Comparison of ENCODE assay signal across 12 cellular contexts in the genomic region with DNA sequence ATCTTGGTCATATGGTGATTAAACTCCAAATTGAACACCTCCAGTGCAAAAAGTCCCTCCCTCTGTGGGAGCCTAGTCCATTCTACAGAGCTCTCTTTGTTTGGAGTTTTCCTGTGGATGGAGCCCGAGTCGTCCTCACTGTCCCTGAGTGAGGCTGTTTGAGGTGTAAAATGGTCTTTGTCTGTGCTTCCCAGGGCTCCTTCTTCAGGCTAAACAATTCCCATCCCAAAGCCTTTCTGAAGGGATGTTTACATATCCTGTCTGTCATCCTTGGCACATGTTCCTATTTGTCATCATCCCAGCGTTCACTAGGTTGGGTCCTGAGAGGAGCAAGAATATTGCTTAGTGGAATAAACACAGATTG.
DNase-seq lines count a peak whose midpoint lies in the region; ATAC-seq, FAIRE-seq and TF ChIP-seq lines count a peak whose summit lies in the region.
"Had no signal": no experiment of that assay in that cellular context is flagged by ENCODE, and none has a peak within 500 bp of the region (broad histone marks: within the 10 kb centered on the region; RNA-seq: fewer than 3 reads in every experiment).

No MANE protein-coding gene starts in this region.

- FAIRE-seq in endothelial cell of umbilical vein (lab: Jason Lieb, UNC): peak; percentile 97
- FAIRE-seq in pancreas (lab: Jason Lieb, UNC): no peak

- ATAC-seq in HCT116: peak; percentile 59
- ATAC-seq in Panc1: peak; percentile 72
- peak in 3 of 4 donors; percentile 7 to 34 (median 17) for ATAC-seq in pancreas
- no peak for ATAC-seq in HG03442 (IDR thresholded peaks at IDR 0.05; ENCODE audit: unreplicated experiment)
- ATAC-seq: lower lobe of right lung had no signal

- H3K9me3 ChIP-seq in HCT116 (ENCODE audit: control insufficient read depth in 1 of 2, insufficient read depth in 1 of 2, low read depth in 1 of 2, low read length in 2 of 2) (no peaks in the 10 kb centered on the region), Panc1 (ENCODE audit: control insufficient read depth, insufficient read depth, low read depth, low read length) (no peaks in the 10 kb centered on the region), endothelial cell of umbilical vein (replicated peaks; ENCODE audit: control insufficient read depth, insufficient read depth, low read length) (no peaks in the 10 kb centered on the region), pancreas (no peaks in the 10 kb centered on the region), A673 (ENCODE audit: low read depth, low read length, poor library complexity, severe bottlenecking) (no peaks in the 10 kb centered on the region)
- H3K9me3 ChIP-seq: lower lobe of right lung had no signal

- H3K36me3 ChIP-seq in HCT116 (ENCODE audit: control insufficient read depth in 1 of 2, insufficient read depth in 2 of 2, low read length in 2 of 2) (no peaks in the 10 kb centered on the region), Panc1 (ENCODE audit: control insufficient read depth, insufficient read depth, low read length) (no peaks in the 10 kb centered on the region), endothelial cell of umbilical vein (ENCODE audit: control insufficient read depth in 2 of 2, extremely low read depth in 1 of 2, insufficient read depth in 2 of 2, low read length in 2 of 2) (no peaks in the 10 kb centered on the region), pancreas (peaks cover 0 to 4% (median 0%) of the 10 kb centered on the region in 3 donors), A673 (ENCODE audit: insufficient read depth, low read length, poor library complexity, severe bottlenecking) (no peaks in the 10 kb centered on the region)
- H3K36me3 ChIP-seq: lower lobe of right lung had no signal

- H3K27ac ChIP-seq in HCT116 (ENCODE audit: low read depth, low read length): no peak overlapping the region
- H3K27ac ChIP-seq in Panc1 (ENCODE audit: low read length): no peak overlapping the region
- peak overlapping the region; percentile 91 for H3K27ac ChIP-seq in endothelial cell of umbilical vein (ENCODE audit: insufficient read depth, low read depth, low read length)
- no peak overlapping the region for H3K27ac ChIP-seq in pancreas
- no peak overlapping the region for H3K27ac ChIP-seq in A673 (ENCODE audit: low read depth, low read length, poor library complexity, severe bottlenecking)
- H3K27ac ChIP-seq: lower lobe of right lung had no signal

- POLR2A ChIA-PET in HCT116 (lab: Charles Lee) (no interaction called here), Panc1 (lab: Charles Lee) (no interaction called here), endothelial cell of umbilical vein (lab: Charles Lee) (no interaction called here), A673 (lab: Charles Lee; ENCODE audit: low non-redundant PET) (no interaction called here)

- H3K9ac ChIP-seq in HCT116 (ENCODE audit: low read length) (no peak overlapping the region), endothelial cell of umbilical vein (replicated peaks; ENCODE audit: extremely low read depth, insufficient read depth, low read length) (peak overlapping the region; percentile 35)

- H3K79me2 ChIP-seq in HCT116 (ENCODE audit: insufficient read depth, low read length): no peaks in the 10 kb centered on the region
- H3K79me2 ChIP-seq in endothelial cell of umbilical vein (ENCODE audit: control insufficient read depth, insufficient read depth, low read length): no peaks in the 10 kb centered on the region

- BruUV-seq in HCT116 (replicated peaks; lab: Mats Ljungman, UMichigan): no TSS peak
- no TSS peak for BruUV-seq in Panc1 (replicated peaks; lab: Mats Ljungman, UMichigan)
- TSS peak; percentile 82 for BruUV-seq in endothelial cell of umbilical vein (replicated peaks; lab: Mats Ljungman, UMichigan)
- BruUV-seq in A673 (replicated peaks; lab: Mats Ljungman, UMichigan): no TSS peak

- RAD21 ChIA-PET in HCT116 (lab: Charles Lee; ENCODE audit: low non-redundant PET in 1 of 2, low total read pairs in 2 of 2, uncharacterized antibody in 2 of 2, unreplicated experiment in 2 of 2): no interaction called here

- H3K4me3 ChIP-seq in HCT116 (replicated peaks in 1 of 2; ENCODE audit: low read depth in 1 of 2, low read length in 2 of 2): no peak overlapping the region
- H3K4me3 ChIP-seq in Panc1 (ENCODE audit: low read depth in 2 of 2, low read length in 2 of 2): no peak overlapping the region
- no peak overlapping the region for H3K4me3 ChIP-seq in endothelial cell of umbilical vein (replicated peaks in 1 of 3; ENCODE audit: insufficient read depth in 1 of 3, low read depth in 1 of 3, low read length in 3 of 3)
- H3K4me3 ChIP-seq in pancreas: no peak overlapping the region
- H3K4me3 ChIP-seq in A673 (ENCODE audit: low read depth, low read length, poor library complexity, severe bottlenecking): no peak overlapping the region
- H3K4me3 ChIP-seq: lower lobe of right lung, skin epidermis had no signal

- CTCF ChIA-PET in HCT116 (lab: Charles Lee): no interaction called here
- CTCF ChIA-PET in Panc1 (lab: Charles Lee): no interaction called here
- CTCF ChIA-PET in endothelial cell of umbilical vein (lab: Charles Lee): interaction anchor here (1.0 to 2.9 kb wide), 4 partner anchors 67 to 142 kb away, joined by 3 to 13 read pairs (median 8); a partner anchor contains a TSS
- CTCF ChIA-PET in A673 (lab: Charles Lee): no interaction called here

- peak overlapping the region; percentile 42 for H3K4me2 ChIP-seq in HCT116 (ENCODE audit: low read length)
- H3K4me2 ChIP-seq in endothelial cell of umbilical vein (ENCODE audit: insufficient read depth, low read length): peak overlapping the region; percentile 63

- H4K20me1 ChIP-seq in HCT116 (ENCODE audit: insufficient read depth) (no peaks in the 10 kb centered on the region), endothelial cell of umbilical vein (replicated peaks; ENCODE audit: control insufficient read depth, extremely low read depth, insufficient read depth, low read length) (no peaks in the 10 kb centered on the region)

- no peaks in the 10 kb centered on the region for H3K9me2 ChIP-seq in HCT116 (ENCODE audit: insufficient read depth)

- no peaks in the 10 kb centered on the region for H3K27me3 ChIP-seq in HCT116 (ENCODE audit: insufficient read depth, low read length)
- no peaks in the 10 kb centered on the region for H3K27me3 ChIP-seq in Panc1 (ENCODE audit: control insufficient read depth, insufficient read depth, low read length)
- H3K27me3 ChIP-seq in endothelial cell of umbilical vein (ENCODE audit: control insufficient read depth in 2 of 2, insufficient read depth in 2 of 2, low read length in 2 of 2): no peaks in the 10 kb centered on the region
- H3K27me3 ChIP-seq in pancreas: no peaks in the 10 kb centered on the region
- no peaks in the 10 kb centered on the region for H3K27me3 ChIP-seq in A673 (replicated peaks; ENCODE audit: insufficient read depth, low read depth, low read length, poor library complexity)

- TF ChIP-seq RAD21 in HCT116 (IDR thresholded peaks at IDR 0.05; ENCODE audit: low read depth): no peak

- in situ Hi-C loops in Panc1 (cut with HindIII; ENCODE audit: low pct_unique_long_range_greater_than_20kb, low sequenced_read_pairs): no loop called here

- TF ChIP-seq POLR2A in HCT116 (IDR thresholded peaks at IDR 0.05; ENCODE audit: borderline replicate concordance, extremely low read depth, insufficient read depth, insufficient read length) (no peak), endothelial cell of umbilical vein (IDR thresholded peaks at IDR 0.05; ENCODE audit: low read depth, low read length) (peak; percentile 26)

- 59 to 64% methylated on average over 3 of the region's 3 CpGs for WGBS in pancreas, 2 donors

- H3K4me1 ChIP-seq in HCT116 (ENCODE audit: control insufficient read depth in 1 of 2, insufficient read depth in 2 of 2, low read length in 2 of 2): peaks cover 6 to 27% of the 10 kb centered on the region in 2 experiments
- no peaks in the 10 kb centered on the region for H3K4me1 ChIP-seq in Panc1 (ENCODE audit: control insufficient read depth, insufficient read depth, low read length)
- peaks cover 69% of the 10 kb centered on the region for H3K4me1 ChIP-seq in endothelial cell of umbilical vein (ENCODE audit: control insufficient read depth, extremely low read depth, insufficient read depth, low read length)
- no peaks in the 10 kb centered on the region for H3K4me1 ChIP-seq in pancreas
- H3K4me1 ChIP-seq in A673 (ENCODE audit: insufficient read depth, low read length, poor library complexity, severe bottlenecking): no peaks in the 10 kb centered on the region
- H3K4me1 ChIP-seq: lower lobe of right lung had no signal

- H3K9me1 ChIP-seq in endothelial cell of umbilical vein (replicated peaks; ENCODE audit: control insufficient read depth, extremely low read depth, insufficient read depth, low read length): no peaks in the 10 kb centered on the region

- DNase-seq in HCT116 (ENCODE audit: low read depth, low spot score) (no peak), Panc1 (ENCODE audit: low read depth, low spot score) (peak; percentile 81), endothelial cell of umbilical vein (ENCODE audit: low read depth, low spot score) (peak; percentile 51), pancreas (no peak), medulla oblongata (ENCODE audit: extremely low spot score) (no peak), A673 (ENCODE audit: low spot score) (no peak), SKM-1 (lab: John Stamatoyannopoulos, UW; ENCODE audit: unreplicated experiment) (no peak)
- DNase-seq: activated CD4-positive, CD25-positive, alpha-beta regulatory T cell; activated gamma-delta T cell treated with Interleukin-2 at 50 U/mL for 16 hours; lower lobe of right lung had no signal

- H2AFZ ChIP-seq in HCT116 (ENCODE audit: low read depth, low read length, poor library complexity, severe bottlenecking): no peak overlapping the region
- no peak overlapping the region for H2AFZ ChIP-seq in endothelial cell of umbilical vein (ENCODE audit: low read depth, low read length)

- intact Hi-C loops in HCT116 (cut with micrococcal nuclease) (no loop called here), Panc1 (cut with micrococcal nuclease; ENCODE audit: unreplicated experiment) (no loop called here), endothelial cell of umbilical vein (cut with micrococcal nuclease) (loop anchor here (2.0 to 5.0 kb wide), 2 partner anchors 63 to 69 kb away; a partner anchor contains a TSS), pancreas (cut with DNase I) (no loop called here), A673 (cut with micrococcal nuclease; ENCODE audit: unreplicated experiment) (no loop called here)

- dilution Hi-C loops in endothelial cell of umbilical vein (cut with MboI; ENCODE audit: extremely low pct_ligation_motif_present, low sequenced_read_pairs): no loop called here

- TF ChIP-seq CTCF in HCT116 (IDR thresholded peaks at IDR 0.05 in 2 of 3, conservative IDR thresholded peaks at IDR 0.05 in 1 of 3; ENCODE audit: borderline replicate concordance in 1 of 3, insufficient read depth in 1 of 3, low read depth in 2 of 3, low read length in 2 of 3): no peak
- TF ChIP-seq CTCF in Panc1 (IDR thresholded peaks at IDR 0.05): no peak
- TF ChIP-seq CTCF in endothelial cell of umbilical vein (IDR thresholded peaks at IDR 0.05; ENCODE audit: extremely low read depth in 1 of 2, insufficient read depth in 1 of 2, low read depth in 1 of 2, low read length in 2 of 2): no peak
- no peak for TF ChIP-seq CTCF in pancreas (IDR thresholded peaks at IDR 0.05)
- no peak for TF ChIP-seq CTCF in A673 (conservative IDR thresholded peaks at IDR 0.05; ENCODE audit: low read depth, low read length)

Comparison
In these comparisons a context has a peak if more than half of its experiments do, and no peak if none do; other contexts are left out.
1. DNase-seq: peak in Panc1 (single experiment) and endothelial cell of umbilical vein (single experiment); none in HCT116 (single experiment), pancreas (0 of 6), medulla oblongata (single experiment), A673 (single experiment) and SKM-1 (single experiment).